Comparison of ENCODE assay signal across 18 cellular contexts in genomic region chr17:45907720-45908395, GRCh38. TPM values are rescaled to one million over a fixed set of nuclear protein-coding genes. Genes with fewer than 3 reads are reported as not detected.
DNase-seq lines count a peak whose midpoint lies in the region; ATAC-seq, FAIRE-seq and TF ChIP-seq lines count a peak whose summit lies in the region.
"Had no signal": no experiment of that assay in that cellular context is flagged by ENCODE, and none has a peak within 500 bp of the region (broad histone marks: within the 10 kb centered on the region; RNA-seq: fewer than 3 reads in every experiment).

No MANE protein-coding gene starts in this region.

- ATAC-seq in HepG2 (no peak), right lobe of liver (no peak), HG03457 (IDR thresholded peaks at IDR 0.05; ENCODE audit: unreplicated experiment) (no peak)
- ATAC-seq: Panc1 had no signal

- H3K79me1 ChIP-seq in H1 (ENCODE audit: low read depth, low read length) = no peaks in the 10 kb centered on the region

- TF ChIP-seq RAD21 in HepG2 (CRISPR knock-in tag; IDR thresholded peaks at IDR 0.05) = no peak
- TF ChIP-seq RAD21 in H1 (IDR thresholded peaks at IDR 0.05 in 1 of 2, conservative IDR thresholded peaks at IDR 0.05 in 1 of 2; ENCODE audit: low read depth in 2 of 2, low read length in 2 of 2) = no peak

- H4K91ac ChIP-seq in H1 (replicated peaks; ENCODE audit: insufficient read length, low read length) = no peak overlapping the region

- no peak overlapping the region for H2BK12ac ChIP-seq in H1 (ENCODE audit: low read depth, low read length)

- TF ChIP-seq EP300 in HepG2 (IDR thresholded peaks at IDR 0.05; ENCODE audit: low read depth in 2 of 2, low read length in 2 of 2) (no peak), HepG2 (CRISPR knock-in tag; IDR thresholded peaks at IDR 0.05; ENCODE audit: borderline replicate concordance) (no peak), H1 (IDR thresholded peaks at IDR 0.05; ENCODE audit: borderline replicate concordance in 1 of 2, low read depth in 2 of 2, low read length in 2 of 2) (no peak)

- no peak overlapping the region for H2BK15ac ChIP-seq in H1 (ENCODE audit: low read length)

- H3K9me3 ChIP-seq in HepG2 (ENCODE audit: low read length) (peaks cover 9% of the 10 kb centered on the region), right lobe of liver (no peaks in the 10 kb centered on the region), H1 (ENCODE audit: insufficient read depth in 2 of 2, low read depth in 1 of 2, low read length in 1 of 2) (peaks cover 3% of the 10 kb centered on the region in 2 experiments; a peak in 2 of 4 replicates)
- H3K9me3 ChIP-seq: suprapubic skin had no signal

- no peak overlapping the region for H3K18ac ChIP-seq in H1 (ENCODE audit: extremely low read depth, low read length)

- POLR2A ChIA-PET in HepG2 (lab: Yijun Ruan, JAX) (no interaction called here), H1 (lab: Charles Lee; ENCODE audit: partially characterized antibody) (interaction anchor here (0.8 kb wide), 1 partner anchor 10 kb away, joined by 3 read pairs; no protein-coding TSS in a partner anchor)

- FAIRE-seq in HepG2 (lab: Jason Lieb, UNC) (no peak), H1 (lab: Jason Lieb, UNC) (no peak)
- FAIRE-seq: kidney, TTC549 had no signal

- DNase-seq in HepG2 (ENCODE audit: low spot score) (no peak), right lobe of liver (no peak), NCI-H2171 treated with DMSO at 0.1 percent for 48 hours (lab: John Stamatoyannopoulos, UW) (peak; percentile 86), H1 (ENCODE audit: low read depth in 1 of 2, low spot score in 2 of 2) (no peak), epidermal melanocyte (ENCODE audit: insufficient read length, low spot score) (no peak)
- no peak for DNase-seq in activated CD4-positive, CD25-positive, alpha-beta regulatory T cell (lab: John Stamatoyannopoulos, UW)
- DNase-seq: activated CD4-positive, alpha-beta T cell treated with anti-CD3 and anti-CD28 coated beads, Interleukin-2, amount 50 U/mL, for 1 hour; Caco-2; central memory CD4-positive, alpha-beta T cell; effector memory CD8-positive, alpha-beta T cell; H7; kidney; NCI-H446 treated with DMSO at 0.1 percent for 48 hours had no signal

- no peak overlapping the region for H2BK5ac ChIP-seq in H1 (ENCODE audit: low read depth, low read length)

- TF ChIP-seq POLR2A in HepG2 (IDR thresholded peaks at IDR 0.05; ENCODE audit: insufficient read depth in 1 of 2, low read depth in 2 of 2, low read length in 2 of 2) = no peak
- TF ChIP-seq POLR2A in right lobe of liver (IDR thresholded peaks at IDR 0.05) = no peak
- TF ChIP-seq POLR2A in H1 (IDR thresholded peaks at IDR 0.05; ENCODE audit: control extremely low read depth in 1 of 2, low read depth in 2 of 2, low read length in 2 of 2) = no peak

- no peak overlapping the region for H3K27ac ChIP-seq in HepG2 (ENCODE audit: extremely low read length, insufficient read depth, low read length)
- no peak overlapping the region for H3K27ac ChIP-seq in right lobe of liver
- H3K27ac ChIP-seq in H1 (ENCODE audit: low read depth, low read length) = no peak overlapping the region
- H3K27ac ChIP-seq: hepatocyte, suprapubic skin had no signal

- H3K79me2 ChIP-seq in HepG2 (ENCODE audit: insufficient read depth, low read length) (no peaks in the 10 kb centered on the region), H1 (ENCODE audit: control insufficient read depth in 1 of 2, insufficient read depth in 2 of 2, low read length in 2 of 2) (no peaks in the 10 kb centered on the region)
- H3K79me2 ChIP-seq: hepatocyte had no signal

- in situ Hi-C loops in HepG2 (cut with HindIII; ENCODE audit: extremely low pct_ligation_motif_present, low pct_unique_long_range_greater_than_20kb) = no loop called here

- no TSS peak for BruUV-seq in HepG2 (replicated peaks; lab: Mats Ljungman, UMichigan)

- TF ChIP-seq CTCF in HepG2 (CRISPR knock-in tag; IDR thresholded peaks at IDR 0.05) (no peak), right lobe of liver (IDR thresholded peaks at IDR 0.05) (no peak), H1 (IDR thresholded peaks at IDR 0.05; ENCODE audit: control extremely low read depth in 1 of 3, insufficient read depth in 1 of 3, low read depth in 1 of 3, low read length in 3 of 3) (no peak)

- H3K27me3 ChIP-seq in HepG2 (ENCODE audit: control insufficient read depth in 1 of 2, insufficient read depth in 2 of 2, low read length in 2 of 2) = no peaks in the 10 kb centered on the region
- no peaks in the 10 kb centered on the region for H3K27me3 ChIP-seq in right lobe of liver
- H3K27me3 ChIP-seq in H1 (replicated peaks in 1 of 4; ENCODE audit: control insufficient read depth in 3 of 4, extremely low read depth in 1 of 4, insufficient read depth in 3 of 4, low read length in 3 of 4) = no peaks in the 10 kb centered on the region

- H3K36me3 ChIP-seq in HepG2 (replicated peaks in 1 of 2; ENCODE audit: control insufficient read depth in 1 of 2, insufficient read depth in 2 of 2, low read length in 2 of 2) (no peaks in the 10 kb centered on the region), right lobe of liver (no peaks in the 10 kb centered on the region), H1 (ENCODE audit: control insufficient read depth in 2 of 4, insufficient read depth in 4 of 4, low read length in 3 of 4) (no peaks in the 10 kb centered on the region)
- H3K36me3 ChIP-seq: suprapubic skin had no signal

- H3K14ac ChIP-seq in H1 (ENCODE audit: insufficient read length) = no peak overlapping the region

- H3K56ac ChIP-seq in H1 (replicated peaks; ENCODE audit: insufficient read length, low read depth, low read length) = no peak overlapping the region

- CTCF ChIA-PET in HepG2 (lab: Yijun Ruan, JAX; ENCODE audit: low intra/inter-chr PET ratio, low total read pairs) (no interaction called here), H1 (lab: Charles Lee; ENCODE audit: partially characterized antibody) (interaction anchor here (0.6 to 2.7 kb wide), 12 partner anchors 9 to 237 kb away, joined by 3 to 9 read pairs (median 4); no protein-coding TSS in a partner anchor)

- H2AFZ ChIP-seq in HepG2 (ENCODE audit: low read length) (no peak overlapping the region), H1 (ENCODE audit: low read length) (no peak overlapping the region; the same call in 1 of the 2 replicates)
- H2AFZ ChIP-seq: hepatocyte had no signal

- WGBS in HepG2 (ENCODE audit: low lambda C conversion rate) = 84% methylated on average over 12 of the region's 12 CpGs
- WGBS in right lobe of liver (ENCODE audit: insufficient coverage, low coverage, low lambda C conversion rate, missing lambda C conversion rate) = 79% methylated on average over 8 of the region's 12 CpGs
- WGBS in H1 (ENCODE audit: extremely low coverage in 1 of 2, insufficient coverage in 1 of 2, insufficient read length in 1 of 2, insufficient replicate concordance in 2 of 2, low coverage in 1 of 2, low lambda C conversion rate in 2 of 2, missing lambda C conversion rate in 1 of 2), 2 experiments = 75% methylated on average over 12 of the region's 12 CpGs; no CpG with 5 or more reads in 1 of the 2 experiments

- H3K4ac ChIP-seq in H1 (replicated peaks; ENCODE audit: insufficient read length, low read depth, low read length) = no peak overlapping the region

- H4K5ac ChIP-seq in H1 (ENCODE audit: insufficient read length, low read depth, low read length) = no peak overlapping the region

- H3K23me2 ChIP-seq in H1 (ENCODE audit: low read depth, low read length) = no peaks in the 10 kb centered on the region

- H4K8ac ChIP-seq in H1 (ENCODE audit: extremely low read depth, insufficient read depth, low read length) = peak overlapping the region; percentile 23; the same call in 1 of the 2 replicates

- H3K4me2 ChIP-seq in HepG2 (ENCODE audit: low read depth, low read length) (no peak overlapping the region), H1 (ENCODE audit: insufficient read depth in 1 of 2, low read depth in 2 of 2, low read length in 2 of 2) (0 out of 4 replicates have a peak overlapping the region, but pooled peaks of 1 of the 2 experiments have one; percentile 17)
- H3K4me2 ChIP-seq: hepatocyte had no signal

- H4K20me1 ChIP-seq in HepG2 (ENCODE audit: insufficient read depth, low read length) = no peaks in the 10 kb centered on the region
- H4K20me1 ChIP-seq in H1 (replicated peaks in 1 of 2; ENCODE audit: control insufficient read depth in 1 of 2, insufficient read depth in 2 of 2, low read length in 2 of 2) = no peaks in the 10 kb centered on the region

- H2BK20ac ChIP-seq in H1 (ENCODE audit: low read length) = no peak overlapping the region

- H3K23ac ChIP-seq in H1 (ENCODE audit: insufficient read length) = no peak overlapping the region

- no peak overlapping the region for H2BK120ac ChIP-seq in H1 (replicated peaks; ENCODE audit: low read depth, low read length)

- H3K4me3 ChIP-seq in HepG2 (replicated peaks in 1 of 3; ENCODE audit: insufficient read depth in 1 of 3, low read depth in 2 of 3, low read length in 3 of 3) = no peak overlapping the region
- H3K4me3 ChIP-seq in right lobe of liver = no peak overlapping the region
- no peak overlapping the region for H3K4me3 ChIP-seq in H1 (ENCODE audit: extremely low read depth in 1 of 4, insufficient read depth in 2 of 4, low read depth in 3 of 4, low read length in 4 of 4)
- H3K4me3 ChIP-seq: hepatocyte, suprapubic skin had no signal

- H2AK5ac ChIP-seq in H1 (ENCODE audit: low read depth, low read length) = no peak overlapping the region

- H3K9ac ChIP-seq in HepG2 (ENCODE audit: insufficient read depth, low read depth, low read length) (no peak overlapping the region), H1 (replicated peaks in 1 of 4; ENCODE audit: extremely low read depth in 1 of 4, low read depth in 3 of 4, low read length in 3 of 4) (no peak overlapping the region)

- intact Hi-C loops in HepG2 (cut with micrococcal nuclease; ENCODE audit: unreplicated experiment) (no loop called here), right lobe of liver (cut with DNase I) (no loop called here)

- H3K4me1 ChIP-seq in HepG2 (ENCODE audit: insufficient read depth, low read length) (peaks cover 6% of the 10 kb centered on the region), right lobe of liver (peaks cover 0 to 8% (median 3%) of the 10 kb centered on the region in 4 donors), H1 (replicated peaks in 1 of 4; ENCODE audit: control insufficient read depth in 3 of 4, insufficient read depth in 4 of 4, low read length in 3 of 4) (peaks cover 0 to 6% (median 4%) of the 10 kb centered on the region in 4 experiments)

RNA-seq across cellular contexts. Expression of gene MAPT, which starts 13.5 kb away (rescaled TPM):
- total RNA-seq in HepG2 (2016; rRNA removed; fragmentation: Illumina TruSeq; extraction: Trizol) = 2.1 and 3.6 TPM in 2 replicates
- total RNA-seq in HepG2 (2016; cell fraction: cytosol; rRNA removed; fragmentation: Illumina TruSeq; extraction: Trizol; ENCODE audit: low read depth) = 2.0 and 2.2 TPM in 2 replicates
- 1.7 and 2.4 TPM in 2 replicates for total RNA-seq in HepG2 (2016; cell fraction: insoluble cytoplasmic fraction; rRNA removed; fragmentation: Illumina TruSeq; extraction: Trizol)
- total RNA-seq in HepG2 (2016; cell fraction: membrane; rRNA removed; fragmentation: Illumina TruSeq; extraction: Trizol) = 2.1 and 2.3 TPM in 2 replicates
- 1.8 and 2.7 TPM in 2 replicates for total RNA-seq in HepG2 (2016; cell fraction: nucleus; rRNA removed; fragmentation: Illumina TruSeq; extraction: Trizol)
- polyA plus RNA-seq in HepG2 (2011; rRNA removed) = 2.8 and 3.3 TPM in 2 replicates
- 1.4 and 1.9 TPM in 2 replicates for polyA plus RNA-seq in HepG2 (2011; cell fraction: cytosol; rRNA removed)
- polyA plus RNA-seq in HepG2 (2011; cell fraction: nucleus; rRNA removed) = 3.1 and 3.6 TPM in 2 replicates
- polyA plus RNA-seq in HepG2 (2012) = 3.8 and 7.8 TPM in 2 replicates
- polyA plus RNA-seq in HepG2 (2016; cell fraction: cytosol; fragmentation: Illumina TruSeq; extraction: Trizol; ENCODE audit: low read depth) = 6.6 and 6.7 TPM in 2 replicates
- polyA plus RNA-seq in HepG2 (2016; cell fraction: insoluble cytoplasmic fraction; fragmentation: Illumina TruSeq; extraction: Trizol; ENCODE audit: low read depth) = 4.1 and 6.8 TPM in 2 replicates
- polyA plus RNA-seq in HepG2 (2016; cell fraction: membrane; fragmentation: Illumina TruSeq; extraction: Trizol; ENCODE audit: low read depth) = 4.0 and 5.5 TPM in 2 replicates
- polyA plus RNA-seq in HepG2 (2016; cell fraction: nucleus; fragmentation: Illumina TruSeq; extraction: Trizol; ENCODE audit: insufficient read depth, low read depth) = 3.8 and 5.1 TPM in 2 replicates
- polyA minus RNA-seq in HepG2 (2011; rRNA and poly(A)+ RNA removed; ENCODE audit: low replicate concordance) = 2.0 and 2.7 TPM in 2 replicates
- 0.97 and 2.1 TPM in 2 replicates for polyA minus RNA-seq in HepG2 (2011; cell fraction: cytosol; rRNA and poly(A)+ RNA removed)
- 1.4 and 1.7 TPM in 2 replicates for polyA minus RNA-seq in HepG2 (2011; cell fraction: nucleus; rRNA and poly(A)+ RNA removed)
- 1 to 10 TPM in 2 of 6 experiments, under 1 TPM in 4; 0.39 to 4.9 (median 0.59) TPM for total RNA-seq in right lobe of liver
- total RNA-seq in H1 (2021; fragmentation: NEBNext Ultra II Directional; extraction: Animal tissue kit (Norgen Biotek cat#: 25700)) = 1.7 and 2.4 TPM in 2 replicates
- polyA plus RNA-seq in H1 (2011; rRNA removed) = 0.54 and 1.0 TPM in 2 replicates
- 0.57 TPM for polyA plus RNA-seq in H1 (2011; cell fraction: cytosol; rRNA removed)
- polyA plus RNA-seq in H1 (2011; cell fraction: nucleus; rRNA removed) = 1.1 TPM
- polyA plus RNA-seq in H1 (2012, experiment 1 of 2) = 0.88 to 1.4 TPM (median 1.3 TPM) in 4 replicates
- polyA plus RNA-seq in H1 (2012, experiment 2 of 2) = 0.83 TPM
- polyA plus RNA-seq in H1 (2013, experiment 1 of 2) = 0.93 TPM
- polyA plus RNA-seq in H1 (2013, experiment 2 of 2) = 0.99 TPM
- 0.29 and 0.38 TPM in 2 replicates for polyA minus RNA-seq in H1 (2011; rRNA and poly(A)+ RNA removed)
- 0.22 TPM for polyA minus RNA-seq in H1 (2011; cell fraction: cytosol; rRNA and poly(A)+ RNA removed)
- 0.60 TPM for polyA minus RNA-seq in H1 (2011; cell fraction: nucleus; rRNA and poly(A)+ RNA removed)
